ENCODE assay signal across 8 cellular contexts in genomic region chr1:26744075-26744958, GRCh38. TPM values are rescaled to one million over a fixed set of nuclear protein-coding genes. Genes with fewer than 3 reads are reported as not detected.
DNase-seq lines count a peak whose midpoint lies in the region; ATAC-seq, FAIRE-seq and TF ChIP-seq lines count a peak whose summit lies in the region.

No MANE protein-coding gene starts in this region.

- peak overlapping the region; percentile 56 for H3K4me3 Mint-ChIP-seq in activated T-helper 2 cell treated with anti-CD3 and anti-CD28 coated beads, Interferon-gamma antibody, Interleukin-2, Interleukin-4, amounts not matched to agents 10 μg/mL and 5 μg/mL and 100 μg/mL, durations not matched to agents 14 hours and 24 hours and 36 hours (ENCODE audit: low read depth)

- no peaks in the 10 kb centered on the region for H3K9me3 Mint-ChIP-seq in activated T-helper 2 cell treated with anti-CD3 and anti-CD28 coated beads, Interferon-gamma antibody, Interleukin-2, Interleukin-4, amounts not matched to agents 10 μg/mL and 5 μg/mL and 100 μg/mL, durations not matched to agents 14 hours and 24 hours and 36 hours

- H3K4me1 Mint-ChIP-seq in activated T-helper 2 cell treated with anti-CD3 and anti-CD28 coated beads, Interferon-gamma antibody, Interleukin-2, Interleukin-4, amounts not matched to agents 10 μg/mL and 5 μg/mL and 100 μg/mL, durations not matched to agents 14 hours and 24 hours and 36 hours (ENCODE audit: low read depth): peaks cover 71% of the 10 kb centered on the region

- H3K27me3 Mint-ChIP-seq in activated T-helper 2 cell treated with anti-CD3 and anti-CD28 coated beads, Interferon-gamma antibody, Interleukin-2, Interleukin-4, amounts not matched to agents 10 μg/mL and 5 μg/mL and 100 μg/mL, durations not matched to agents 14 hours and 24 hours and 36 hours (ENCODE audit: low read depth): no peaks in the 10 kb centered on the region

- H3K36me3 ChIP-seq in pancreas: peaks cover 0 to 6% (median 0%) of the 10 kb centered on the region in 3 donors
- peaks cover 0 to 63% (median 14%) of the 10 kb centered on the region in 3 donors for H3K36me3 ChIP-seq in tibial artery

- H3K4me1 ChIP-seq in foreskin keratinocyte: peaks cover 26% of the 10 kb centered on the region
- H3K4me1 ChIP-seq in pancreas: peaks cover 7 to 21% (median 16%) of the 10 kb centered on the region in 3 donors
- peaks cover 0 to 53% (median 33%) of the 10 kb centered on the region in 4 donors for H3K4me1 ChIP-seq in tibial artery

- DNase-seq in AG09319 (ENCODE audit: extremely low read depth, low read depth) (peak; percentile 30), RPMI7951 (ENCODE audit: low read depth) (peak; percentile 93), foreskin keratinocyte (peak; percentile 81 to 92), pancreas (peak in 3 of 6 donors; percentile 18 to 67 (median 33)), tibial artery (peak; percentile 82 to 89)
- peak; percentile 87 for DNase-seq in activated T-helper 2 cell treated with anti-CD3 and anti-CD28 coated beads, Interferon-gamma antibody, Interleukin-2, Interleukin-4, amounts not matched to agents 10 μg/mL and 5 μg/mL and 100 μg/mL, durations not matched to agents 14 hours and 24 hours and 36 hours (ENCODE audit: low spot score)

- ATAC-seq in GM19035 (IDR thresholded peaks at IDR 0.05; ENCODE audit: unreplicated experiment) (peak; percentile 93), HG03280 (IDR thresholded peaks at IDR 0.05; ENCODE audit: unreplicated experiment) (peak; percentile 91), foreskin keratinocyte (peak; percentile 83), pancreas (peak; percentile 42 to 85 (median 80))

- H3K27ac ChIP-seq in foreskin keratinocyte: peak overlapping the region; percentile 26
- peak overlapping the region in 2 of 4 donors; percentile 38 to 48 for H3K27ac ChIP-seq in pancreas
- peak overlapping the region; percentile 26 to 58 for H3K27ac ChIP-seq in tibial artery

- H3K27ac Mint-ChIP-seq in activated T-helper 2 cell treated with anti-CD3 and anti-CD28 coated beads, Interferon-gamma antibody, Interleukin-2, Interleukin-4, amounts not matched to agents 10 μg/mL and 5 μg/mL and 100 μg/mL, durations not matched to agents 14 hours and 24 hours and 36 hours: peak overlapping the region; percentile 92

- H3K27me3 ChIP-seq in foreskin keratinocyte (no peaks in the 10 kb centered on the region), pancreas (no peaks in the 10 kb centered on the region), tibial artery (no peaks in the 10 kb centered on the region)

- H3K4me3 ChIP-seq in pancreas: no peak overlapping the region
- H3K4me3 ChIP-seq in tibial artery: no peak overlapping the region

- FAIRE-seq in pancreas (lab: Jason Lieb, UNC): no peak

- TF ChIP-seq CTCF in AG09319 (IDR thresholded peaks at IDR 0.05; ENCODE audit: low read depth, low read length) (no peak), foreskin keratinocyte (conservative IDR thresholded peaks at IDR 0.05) (peak; percentile 7), pancreas (IDR thresholded peaks at IDR 0.05) (no peak), tibial artery (IDR thresholded peaks at IDR 0.05) (no peak)

- intact Hi-C loops in activated T-helper 2 cell treated with anti-CD3 and anti-CD28 coated beads, Interferon-gamma antibody, Interleukin-2, Interleukin-4, amounts not matched to agents 10 μg/mL and 5 μg/mL and 100 μg/mL, durations not matched to agents 14 hours and 24 hours and 36 hours (cut with micrococcal nuclease): loop anchor here (1.0 to 2.0 kb wide), 7 partner anchors 11 to 202 kb away; no protein-coding TSS in a partner anchor
- intact Hi-C loops in pancreas (cut with DNase I): no loop called here
- intact Hi-C loops in tibial artery (cut with DNase I; ENCODE audit: low total_unique reads): no loop called here

- H3K9me3 ChIP-seq in pancreas: no peaks in the 10 kb centered on the region
- H3K9me3 ChIP-seq in tibial artery: no peaks in the 10 kb centered on the region

- H3K36me3 Mint-ChIP-seq in activated T-helper 2 cell treated with anti-CD3 and anti-CD28 coated beads, Interferon-gamma antibody, Interleukin-2, Interleukin-4, amounts not matched to agents 10 μg/mL and 5 μg/mL and 100 μg/mL, durations not matched to agents 14 hours and 24 hours and 36 hours (ENCODE audit: low read depth): peaks cover 88% of the 10 kb centered on the region

- WGBS in pancreas, 2 donors: 74 to 81% methylated on average over 8 of the region's 8 CpGs

RNA-seq across cellular contexts. Expression of gene PIGV, which starts 43.4 kb away (rescaled TPM):
- 18.5 and 24.4 TPM in 2 replicates for total RNA-seq in RPMI7951 (2014; rRNA removed; shearing (Covaris generic))
- 19.4 and 20.1 TPM in 2 replicates for total RNA-seq in activated T-helper 2 cell treated with anti-CD3 and anti-CD28 coated beads, Interferon-gamma antibody, Interleukin-2, Interleukin-4, amounts not matched to agents 10 μg/mL and 5 μg/mL and 100 μg/mL, durations not matched to agents 14 hours and 24 hours and 36 hours
- total RNA-seq in foreskin keratinocyte: 11.7 and 11.9 TPM in 2 replicates
- 8.7 and 9.4 TPM in 2 replicates for polyA plus RNA-seq in foreskin keratinocyte
- 1 to 10 TPM; 5.6 to 9.5 (median 7.3) TPM for total RNA-seq in pancreas
- 1 to 10 TPM; 3.3 to 6.2 TPM for polyA plus RNA-seq in pancreas

RNA-seq across cellular contexts. Expression of gene ARID1A, which starts 48.5 kb away (rescaled TPM):
- 12.5 and 15.4 TPM in 2 replicates for total RNA-seq in RPMI7951 (2014; rRNA removed; shearing (Covaris generic))
- total RNA-seq in activated T-helper 2 cell treated with anti-CD3 and anti-CD28 coated beads, Interferon-gamma antibody, Interleukin-2, Interleukin-4, amounts not matched to agents 10 μg/mL and 5 μg/mL and 100 μg/mL, durations not matched to agents 14 hours and 24 hours and 36 hours: 109 TPM in 2 replicates
- 41.8 and 42.4 TPM in 2 replicates for total RNA-seq in foreskin keratinocyte
- 7.0 and 9.3 TPM in 2 replicates for polyA plus RNA-seq in foreskin keratinocyte
- total RNA-seq in pancreas: 10 to 100 TPM; 24.0 to 39.9 (median 27.4) TPM
- 10 to 100 TPM; 14.8 to 18.5 TPM for polyA plus RNA-seq in pancreas
